Comparison of ENCODE assay signal across 17 cellular contexts in genomic region chr7:80139179-80139578, GRCh38. TPM values are rescaled to one million over a fixed set of nuclear protein-coding genes. Genes with fewer than 3 reads are reported as not detected.
DNase-seq lines count a peak whose midpoint lies in the region; ATAC-seq and TF ChIP-seq lines count a peak whose summit lies in the region.
"Had no signal": no experiment of that assay in that cellular context is flagged by ENCODE, and none has a peak within 500 bp of the region (broad histone marks: within the 10 kb centered on the region; RNA-seq: fewer than 3 reads in every experiment).

No MANE protein-coding gene starts in this region.

- peak; percentile 36 for DNase-seq in H4 (ENCODE audit: low spot score)
- peak; percentile 46 for DNase-seq in PC-3
- DNase-seq in esophagus muscularis mucosa (ENCODE audit: extremely low spot score), result no peak
- DNase-seq in neural crest cell (ENCODE audit: low read depth, low spot score), result no peak
- DNase-seq in T-helper 9 cell, result no peak
- no peak for DNase-seq in BE2C
- no peak for DNase-seq in stimulated activated effector memory CD8-positive, alpha-beta T cell treated with anti-CD3 and anti-CD28 coated beads, Interleukin-12 subunit alpha, Interleukin-12 subunit beta, amount 100 ng/mL, for 72 hours (ENCODE audit: low spot score in 2 of 2)
- no peak for DNase-seq in naive thymus-derived CD8-positive, alpha-beta T cell
- DNase-seq: activated CD4-positive, alpha-beta T cell treated with anti-CD3 and anti-CD28 coated beads, Interleukin-2, amount 50 U/mL, for 1 hour; activated T-cell treated with anti-CD3 and anti-CD28 coated beads, Interleukin-2, amount 50 U/mL, for 1 hour; adrenal gland; H7; NCI-H1105 treated with DMSO at 0.1 percent for 48 hours; SHP77 had no signal

- H3K27ac Mint-ChIP-seq in neural crest cell (ENCODE audit: unreplicated experiment), result peak overlapping the region; percentile 7
- H3K27ac Mint-ChIP-seq in stimulated activated effector memory CD8-positive, alpha-beta T cell treated with anti-CD3 and anti-CD28 coated beads, Interleukin-12 subunit alpha, Interleukin-12 subunit beta, amount 100 ng/mL, for 72 hours, result no peak overlapping the region
- H3K27ac Mint-ChIP-seq in naive thymus-derived CD8-positive, alpha-beta T cell, result no peak overlapping the region
- H3K27ac Mint-ChIP-seq: stimulated activated memory B cell treated with anti-CD40 and anti-IgM and Interleukin-4, amounts not matched to agents 10 μg/mL and 1 μg/mL and 100 μg/mL, for 72 hours had no signal

- CTCF ChIA-PET in PC-3 (lab: Charles Lee), result no interaction called here

- ATAC-seq in PC-3, result peak; percentile 12
- no peak for ATAC-seq in stimulated activated effector memory CD8-positive, alpha-beta T cell treated with anti-CD3 and anti-CD28 coated beads, Interleukin-12 subunit alpha, Interleukin-12 subunit beta, amount 100 ng/mL, for 72 hours
- no peak for ATAC-seq in naive thymus-derived CD8-positive, alpha-beta T cell
- ATAC-seq: stimulated activated memory B cell treated with anti-CD40 and anti-IgM and Interleukin-4, amounts not matched to agents 10 μg/mL and 1 μg/mL and 100 μg/mL, for 72 hours had no signal

- H3K9me3 Mint-ChIP-seq in neural crest cell, result no peaks in the 10 kb centered on the region
- H3K9me3 Mint-ChIP-seq in stimulated activated effector memory CD8-positive, alpha-beta T cell treated with anti-CD3 and anti-CD28 coated beads, Interleukin-12 subunit alpha, Interleukin-12 subunit beta, amount 100 ng/mL, for 72 hours, result peaks cover 16% of the 10 kb centered on the region
- no peaks in the 10 kb centered on the region for H3K9me3 Mint-ChIP-seq in naive thymus-derived CD8-positive, alpha-beta T cell

- H3K9me2 ChIP-seq in PC-3 (replicated peaks; ENCODE audit: low read length), result no peaks in the 10 kb centered on the region

- WGBS in esophagus muscularis mucosa, result 29% methylated on average over 1 of the region's 1 CpG

- no peak overlapping the region for H3K9ac ChIP-seq in PC-3 (ENCODE audit: low read length)
- H3K9ac ChIP-seq: BLaER1 treated with 17β-estradiol and CSF1 and Interleukin-3, amounts not matched to agents 10 nM and 100 nM had no signal

- H4K20me1 ChIP-seq in PC-3 (ENCODE audit: low read length), result 0 out of 2 replicates have a peak, but pooled peaks cover 9% of the 10 kb centered on the region

- peaks cover 3% of the 10 kb centered on the region for H3K36me3 Mint-ChIP-seq in neural crest cell (ENCODE audit: low read depth)
- H3K36me3 Mint-ChIP-seq in stimulated activated effector memory CD8-positive, alpha-beta T cell treated with anti-CD3 and anti-CD28 coated beads, Interleukin-12 subunit alpha, Interleukin-12 subunit beta, amount 100 ng/mL, for 72 hours, result no peaks in the 10 kb centered on the region
- no peaks in the 10 kb centered on the region for H3K36me3 Mint-ChIP-seq in naive thymus-derived CD8-positive, alpha-beta T cell
- H3K36me3 Mint-ChIP-seq: stimulated activated memory B cell treated with anti-CD40 and anti-IgM and Interleukin-4, amounts not matched to agents 10 μg/mL and 1 μg/mL and 100 μg/mL, for 72 hours had no signal

- no peaks in the 10 kb centered on the region for H3K27me3 ChIP-seq in PC-3 (ENCODE audit: low read length)
- no peaks in the 10 kb centered on the region for H3K27me3 ChIP-seq in esophagus muscularis mucosa
- no peaks in the 10 kb centered on the region for H3K27me3 ChIP-seq in BE2C
- H3K27me3 ChIP-seq: adrenal gland had no signal

- peaks cover 85% of the 10 kb centered on the region for H3K79me2 ChIP-seq in PC-3 (ENCODE audit: low read length)

- H3K4me2 ChIP-seq in PC-3 (ENCODE audit: low read length), result peak overlapping the region; percentile 21

- intact Hi-C loops in PC-3 (cut with micrococcal nuclease) (loop anchor here (1.0 to 10.0 kb wide), 5 partner anchors 14 to 526 kb away; no protein-coding TSS in a partner anchor), esophagus muscularis mucosa (cut with DNase I) (loop anchor here (10.0 kb wide), 1 partner anchor 76 kb away; no protein-coding TSS in a partner anchor)

- H3K36me3 ChIP-seq in PC-3 (ENCODE audit: low read depth, low read length) (no peaks in the 10 kb centered on the region), esophagus muscularis mucosa (no peaks in the 10 kb centered on the region), BE2C (peaks cover 5% of the 10 kb centered on the region; the same call in 1 of the 2 replicates)
- H3K36me3 ChIP-seq: adrenal gland; BLaER1 treated with 17β-estradiol and CSF1 and Interleukin-3, amounts not matched to agents 10 nM and 100 nM had no signal

- H3K4me1 ChIP-seq in PC-3 (ENCODE audit: insufficient read depth, low read length) (peaks cover 17% of the 10 kb centered on the region), esophagus muscularis mucosa (peaks cover 8 to 70% (median 63%) of the 10 kb centered on the region in 4 donors), BE2C (peaks cover under 1% of the 10 kb centered on the region)

- H3K4me3 Mint-ChIP-seq in neural crest cell, result peak overlapping the region; percentile 52
- H3K4me3 Mint-ChIP-seq in stimulated activated effector memory CD8-positive, alpha-beta T cell treated with anti-CD3 and anti-CD28 coated beads, Interleukin-12 subunit alpha, Interleukin-12 subunit beta, amount 100 ng/mL, for 72 hours, result no peak overlapping the region
- no peak overlapping the region for H3K4me3 Mint-ChIP-seq in naive thymus-derived CD8-positive, alpha-beta T cell
- H3K4me3 Mint-ChIP-seq: stimulated activated memory B cell treated with anti-CD40 and anti-IgM and Interleukin-4, amounts not matched to agents 10 μg/mL and 1 μg/mL and 100 μg/mL, for 72 hours had no signal

- H3K27me3 Mint-ChIP-seq in neural crest cell (ENCODE audit: low read depth), result no peaks in the 10 kb centered on the region
- peaks cover 12 to 35% (median 19%) of the 10 kb centered on the region in 5 donors for H3K27me3 Mint-ChIP-seq in naive thymus-derived CD8-positive, alpha-beta T cell

- H3K4me1 Mint-ChIP-seq in neural crest cell, result peaks cover 31% of the 10 kb centered on the region
- no peaks in the 10 kb centered on the region for H3K4me1 Mint-ChIP-seq in stimulated activated effector memory CD8-positive, alpha-beta T cell treated with anti-CD3 and anti-CD28 coated beads, Interleukin-12 subunit alpha, Interleukin-12 subunit beta, amount 100 ng/mL, for 72 hours
- peaks cover 14 to 28% (median 17%) of the 10 kb centered on the region in 4 donors for H3K4me1 Mint-ChIP-seq in naive thymus-derived CD8-positive, alpha-beta T cell

- no TSS peak for BruUV-seq in PC-3 (replicated peaks; lab: Mats Ljungman, UMichigan)

- no peak for TF ChIP-seq EP300 in esophagus muscularis mucosa (IDR thresholded peaks at IDR 0.05)

- H3K27ac ChIP-seq in PC-3 (ENCODE audit: low read length) (no peak overlapping the region), esophagus muscularis mucosa (replicated peaks in 1 of 4) (peak overlapping the region; percentile 25 to 96 (median 36))
- H3K27ac ChIP-seq: adrenal gland; BLaER1 treated with 17β-estradiol and CSF1 and Interleukin-3, amounts not matched to agents 10 nM and 100 nM; coronary artery had no signal

- TF ChIP-seq CTCF in PC-3 (conservative IDR thresholded peaks at IDR 0.05; ENCODE audit: low read depth, low read length) (no peak), esophagus muscularis mucosa (IDR thresholded peaks at IDR 0.05) (no peak), neural crest cell (conservative IDR thresholded peaks at IDR 0.05) (no peak), BE2C (IDR thresholded peaks at IDR 0.05; ENCODE audit: low read depth, low read length) (no peak)

- H2AFZ ChIP-seq in PC-3 (ENCODE audit: low read length), result no peak overlapping the region

- no peak for TF ChIP-seq POLR2A in esophagus muscularis mucosa (IDR thresholded peaks at IDR 0.05; ENCODE audit: low read depth)

- H3K9me3 ChIP-seq in PC-3 (ENCODE audit: low read length), result no peaks in the 10 kb centered on the region
- no peaks in the 10 kb centered on the region for H3K9me3 ChIP-seq in esophagus muscularis mucosa
- H3K9me3 ChIP-seq in BE2C, result no peaks in the 10 kb centered on the region
- H3K9me3 ChIP-seq: adrenal gland had no signal

- H3K4me3 ChIP-seq in PC-3 (ENCODE audit: low read length) (no peak overlapping the region), esophagus muscularis mucosa (peak overlapping the region in 1 of 4 donors; percentile 1), BE2C (ENCODE audit: low read depth, low read length) (no peak overlapping the region)
- H3K4me3 ChIP-seq: BLaER1 treated with 17β-estradiol and CSF1 and Interleukin-3, amounts not matched to agents 10 nM and 100 nM; coronary artery had no signal

- H3F3A ChIP-seq in PC-3 (ENCODE audit: low read length, unreplicated experiment), result no peaks in the 10 kb centered on the region

- POLR2A ChIA-PET in PC-3 (lab: Charles Lee; ENCODE audit: unreplicated experiment), result no interaction called here
- POLR2A ChIA-PET in naive thymus-derived CD8-positive, alpha-beta T cell (lab: Charles Lee), result no interaction called here

RNA-seq across cellular contexts. Expression of gene GNAI1, which starts 4.5 kb away (rescaled TPM):
- total RNA-seq in H4 (2014; rRNA removed; shearing (Covaris generic)), result 71.9 and 85.0 TPM in 2 replicates
- 16.9 and 19.6 TPM in 2 replicates for total RNA-seq in PC-3 (2014; rRNA removed)
- 100 to 1,000 TPM in 1 of 4 donors, 10 to 100 TPM in 3; 61.0 to 141 (median 75.5) TPM for total RNA-seq in esophagus muscularis mucosa
- 25.2 and 26.7 TPM in 2 replicates for total RNA-seq in neural crest cell
- polyA plus RNA-seq in BE2C (2012; ENCODE audit: insufficient read depth, insufficient read length, low read depth), result 11.4 TPM
- total RNA-seq in naive thymus-derived CD8-positive, alpha-beta T cell, result 1 to 10 TPM; 1.5 to 2.0 TPM
- polyA plus RNA-seq in naive thymus-derived CD8-positive, alpha-beta T cell, result 10 to 100 TPM in 1 of 3 donors, 1 to 10 TPM in 2; 2.5 to 10.1 (median 6.7) TPM

Comparison
In these comparisons a context has a peak if more than half of its experiments do, and no peak if none do; other contexts are left out.
1. DNase-seq: peak in H4 (single experiment) and PC-3 (single experiment); none in esophagus muscularis mucosa (single experiment), neural crest cell (single experiment), T-helper 9 cell (single experiment), BE2C (single experiment), stimulated activated effector memory CD8-positive, alpha-beta T cell treated with anti-CD3 and anti-CD28 coated beads, Interleukin-12 subunit alpha, Interleukin-12 subunit beta, amount 100 ng/mL, for 72 hours (0 of 2) and naive thymus-derived CD8-positive, alpha-beta T cell (0 of 10).